8 cellular contexts compared by ENCODE assay signal in genomic region chr19:55586976-55587668, GRCh38. TPM values are rescaled to one million over a fixed set of nuclear protein-coding genes. Genes with fewer than 3 reads are reported as not detected.
DNase-seq lines count a peak whose midpoint lies in the region; ATAC-seq and TF ChIP-seq lines count a peak whose summit lies in the region.

No MANE protein-coding gene starts in this region.

- peaks cover 24% of the 10 kb centered on the region for H3K27me3 Mint-ChIP-seq in activated CD4-positive, alpha-beta memory T cell treated with anti-CD3 and anti-CD28 coated beads, Interleukin-2, amount 10 ng/mL, durations not matched to agents 7 days and 5 days

- intact Hi-C loops in lower leg skin (cut with DNase I; ENCODE audit: low total_unique reads): no loop called here

- peaks cover under 1 to 2% of the 10 kb centered on the region in 2 donors for H3K36me3 ChIP-seq in duodenal mucosa (ENCODE audit: control insufficient read depth in 1 of 2, insufficient read depth in 2 of 2, low read length in 2 of 2)

- CTCF ChIA-PET in AG04449 (lab: Yijun Ruan, JAX): interaction anchor here (0.6 to 1.9 kb wide), 7 partner anchors 12 to 83 kb away, joined by 3 to 6 read pairs (median 4); partner anchors contain the start of genes FIZ1 and ZNF865
- CTCF ChIA-PET in activated CD4-positive, alpha-beta memory T cell treated with anti-CD3 and anti-CD28 coated beads, Interleukin-2, amount 10 ng/mL, durations not matched to agents 7 days and 5 days (lab: Charles Lee): interaction anchor here (0.8 to 1.6 kb wide), 4 partner anchors 17 to 119 kb away, joined by 3 to 6 read pairs (median 3); partner anchors contain the start of gene ZNF865

- POLR2A ChIA-PET in AG04449 (lab: Yijun Ruan, JAX): interaction anchor here (0.6 to 0.7 kb wide), 2 partner anchors 12 to 29 kb away, joined by 3 read pairs; partner anchors contain the start of gene FIZ1
- POLR2A ChIA-PET in activated CD4-positive, alpha-beta memory T cell treated with anti-CD3 and anti-CD28 coated beads, Interleukin-2, amount 10 ng/mL, durations not matched to agents 7 days and 5 days (lab: Charles Lee): interaction anchor here (1.9 kb wide), 1 partner anchor 12 kb away, joined by 11 read pairs; the partner anchor contains the start of gene FIZ1

- DNase-seq in AG04449 (ENCODE audit: low read depth, low spot score) (no peak), GM19238 (ENCODE audit: insufficient read length, low spot score) (peak; percentile 96), NCI-H748 treated with DMSO at 0.1 percent for 48 hours (lab: John Stamatoyannopoulos, UW) (peak; percentile 97), lower leg skin (ENCODE audit: low spot score in 2 of 2) (peak; percentile 86 to 98)
- peak; percentile 89 for DNase-seq in activated CD4-positive, alpha-beta memory T cell treated with anti-CD3 and anti-CD28 coated beads, Interleukin-2, amount 10 ng/mL, durations not matched to agents 7 days and 5 days
- DNase-seq in stimulated activated CD4-positive, alpha-beta T cell treated with anti-CD3 and anti-CD28 coated beads, Interleukin-4, amount 100 ng/mL, for 24 hours: peak; percentile 94

- H3K27ac ChIP-seq in duodenal mucosa (ENCODE audit: low read depth, low read length): no peak overlapping the region

- H3K4me1 Mint-ChIP-seq in activated CD4-positive, alpha-beta memory T cell treated with anti-CD3 and anti-CD28 coated beads, Interleukin-2, amount 10 ng/mL, durations not matched to agents 7 days and 5 days: peaks cover 14% of the 10 kb centered on the region

- no peak overlapping the region for H3K27ac Mint-ChIP-seq in activated CD4-positive, alpha-beta memory T cell treated with anti-CD3 and anti-CD28 coated beads, Interleukin-2, amount 10 ng/mL, durations not matched to agents 7 days and 5 days

- no peaks in the 10 kb centered on the region for H3K9me3 ChIP-seq in duodenal mucosa (ENCODE audit: control insufficient read depth in 1 of 2, low read length in 2 of 2)

- H3K36me3 Mint-ChIP-seq in activated CD4-positive, alpha-beta memory T cell treated with anti-CD3 and anti-CD28 coated beads, Interleukin-2, amount 10 ng/mL, durations not matched to agents 7 days and 5 days (ENCODE audit: low read depth): no peaks in the 10 kb centered on the region

- peak overlapping the region in 1 of 2 donors; percentile 24 for H3K9ac ChIP-seq in duodenal mucosa (ENCODE audit: low read depth in 1 of 2, low read length in 2 of 2)

- peak; percentile 88 for ATAC-seq in HG03521 (IDR thresholded peaks at IDR 0.05; ENCODE audit: unreplicated experiment)

- peak overlapping the region; percentile 60 for H3K4me3 Mint-ChIP-seq in activated CD4-positive, alpha-beta memory T cell treated with anti-CD3 and anti-CD28 coated beads, Interleukin-2, amount 10 ng/mL, durations not matched to agents 7 days and 5 days

- no peak for TF ChIP-seq CTCF in AG04449 (IDR thresholded peaks at IDR 0.05; ENCODE audit: insufficient read depth, low read length, missing control alignments)
- TF ChIP-seq CTCF in lower leg skin (IDR thresholded peaks at IDR 0.05): no peak

- H3K4me3 ChIP-seq in AG04449 (ENCODE audit: low read depth, low read length) (peak overlapping the region; percentile 53), duodenal mucosa (ENCODE audit: low read depth in 1 of 2, low read length in 2 of 2) (peak overlapping the region; percentile 67 to 69), lower leg skin (ENCODE audit: low read depth, poor library complexity, severe bottlenecking) (peak overlapping the region; percentile 7)

- no peaks in the 10 kb centered on the region for H3K9me3 Mint-ChIP-seq in activated CD4-positive, alpha-beta memory T cell treated with anti-CD3 and anti-CD28 coated beads, Interleukin-2, amount 10 ng/mL, durations not matched to agents 7 days and 5 days

- peaks cover 0 to 4% of the 10 kb centered on the region in 2 donors for H3K27me3 ChIP-seq in duodenal mucosa (ENCODE audit: control insufficient read depth in 1 of 2, insufficient read depth in 2 of 2, low read length in 2 of 2)

- peaks cover 0 to 12% of the 10 kb centered on the region in 2 donors for H3K4me1 ChIP-seq in duodenal mucosa (ENCODE audit: control insufficient read depth in 1 of 2, insufficient read depth in 2 of 2, low read length in 2 of 2)

- 1% methylated on average over 38 to 40 of the region's 40 CpGs for WGBS in lower leg skin, 2 donors

- TF ChIP-seq POLR2A in lower leg skin (IDR thresholded peaks at IDR 0.05): no peak

RNA-seq across cellular contexts. Expression of gene ZNF579, which starts 6.5 kb away (rescaled TPM):
- 1 to 10 TPM; 6.4 to 6.6 TPM for total RNA-seq in activated CD4-positive, alpha-beta memory T cell treated with anti-CD3 and anti-CD28 coated beads, Interleukin-2, amount 10 ng/mL, durations not matched to agents 7 days and 5 days
- total RNA-seq in lower leg skin: 1 to 10 TPM; 4.2 to 5.1 (median 4.6) TPM

RNA-seq across cellular contexts. Expression of gene FIZ1, which starts 12.2 kb away (rescaled TPM):
- total RNA-seq in activated CD4-positive, alpha-beta memory T cell treated with anti-CD3 and anti-CD28 coated beads, Interleukin-2, amount 10 ng/mL, durations not matched to agents 7 days and 5 days: 10 to 100 TPM; 10.9 to 11.7 TPM
- 10 to 100 TPM in 1 of 4 donors, 1 to 10 TPM in 3; 5.9 to 14.3 (median 7.7) TPM for total RNA-seq in lower leg skin

RNA-seq across cellular contexts. Expression of gene ZNF524, which starts 13.0 kb away (rescaled TPM):
- 10 to 100 TPM; 35.4 to 37.3 TPM for total RNA-seq in activated CD4-positive, alpha-beta memory T cell treated with anti-CD3 and anti-CD28 coated beads, Interleukin-2, amount 10 ng/mL, durations not matched to agents 7 days and 5 days
- 10 to 100 TPM; 58.4 to 88.3 (median 78.3) TPM for total RNA-seq in lower leg skin

RNA-seq across cellular contexts. Expression of gene ZNF865, which starts 18.3 kb away (rescaled TPM):
- 10 to 100 TPM; 15.3 to 15.4 TPM for total RNA-seq in activated CD4-positive, alpha-beta memory T cell treated with anti-CD3 and anti-CD28 coated beads, Interleukin-2, amount 10 ng/mL, durations not matched to agents 7 days and 5 days
- total RNA-seq in lower leg skin: 10 to 100 TPM in 3 of 4 donors, 1 to 10 TPM in 1; 8.1 to 17.8 (median 12.3) TPM

RNA-seq across cellular contexts. Expression of gene ZNF784, which starts 37.2 kb away (rescaled TPM):
- 1 to 10 TPM; 6.4 to 7.4 TPM for total RNA-seq in activated CD4-positive, alpha-beta memory T cell treated with anti-CD3 and anti-CD28 coated beads, Interleukin-2, amount 10 ng/mL, durations not matched to agents 7 days and 5 days
- 10 to 100 TPM in 2 of 4 donors, 1 to 10 TPM in 2; 5.7 to 10.3 (median 8.3) TPM for total RNA-seq in lower leg skin

Comparison
In these comparisons a context has a peak if more than half of its experiments do, and no peak if none do; other contexts are left out.
1. H3K4me3 ChIP-seq: peak in every context shown above with its lines; median percentile 68 in duodenal mucosa; 53 in AG04449; 7 in lower leg skin.